Comparison of ENCODE assay signal across 8 cellular contexts in the genomic region with DNA sequence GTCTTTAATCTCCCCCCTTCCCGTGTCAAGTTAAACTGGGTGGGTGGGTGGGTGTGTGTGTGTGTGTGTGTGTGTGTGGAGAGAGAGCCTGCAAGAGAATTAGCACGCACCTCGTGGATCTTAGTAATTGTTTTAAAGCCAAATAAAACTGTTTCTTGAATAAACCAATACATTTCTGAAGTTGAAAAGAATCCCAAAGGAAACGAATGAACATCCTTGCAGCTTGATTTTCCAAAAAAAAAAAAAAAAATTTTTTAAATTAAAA. TPM values are rescaled to one million over a fixed set of nuclear protein-coding genes. Genes with fewer than 3 reads are reported as not detected.
DNase-seq lines count a peak whose midpoint lies in the region; ATAC-seq and TF ChIP-seq lines count a peak whose summit lies in the region.

No MANE protein-coding gene starts in this region.

- H3K27ac ChIP-seq in ectodermal cell (ENCODE audit: insufficient read depth, low read depth, low read length, poor library complexity, severe bottlenecking) (no peak overlapping the region), osteoblast (ENCODE audit: low read depth, low read length) (peak overlapping the region; percentile 44)

- peaks cover under 1% of the 10 kb centered on the region for H4K20me1 ChIP-seq in osteoblast (ENCODE audit: insufficient read depth, low read length)

- H3K79me2 ChIP-seq in osteoblast (ENCODE audit: insufficient read depth, low read length) = peaks cover 37% of the 10 kb centered on the region

- H3K4me2 ChIP-seq in osteoblast (ENCODE audit: insufficient read depth, low read length) = peak overlapping the region; percentile 51

- H3K27me3 ChIP-seq in GM06990 (replicated peaks; ENCODE audit: control insufficient read depth, insufficient read depth, low read length) = no peaks in the 10 kb centered on the region
- no peaks in the 10 kb centered on the region for H3K27me3 ChIP-seq in ectodermal cell (ENCODE audit: control insufficient read depth, insufficient read depth, low read length, poor library complexity, severe bottlenecking)
- no peaks in the 10 kb centered on the region for H3K27me3 ChIP-seq in osteoblast (ENCODE audit: insufficient read depth, low read length)

- no peaks in the 10 kb centered on the region for H3K36me3 ChIP-seq in GM06990 (ENCODE audit: control insufficient read depth, insufficient read depth, low read length)
- H3K36me3 ChIP-seq in ectodermal cell (ENCODE audit: control insufficient read depth, insufficient read depth, low read length) = no peaks in the 10 kb centered on the region
- no peaks in the 10 kb centered on the region for H3K36me3 ChIP-seq in osteoblast (ENCODE audit: insufficient read depth, low read length)

- H3K4me3 ChIP-seq in GM06990 (replicated peaks; ENCODE audit: low read depth, low read length) (peak overlapping the region; percentile 82), NB4 (ENCODE audit: low read depth, low read length) (peak overlapping the region; percentile 72), ectodermal cell (ENCODE audit: insufficient read depth, low read depth, low read length) (peak overlapping the region; percentile 93), osteoblast (ENCODE audit: insufficient read depth, low read length) (peak overlapping the region; percentile 96)

- H3K4me1 ChIP-seq in ectodermal cell (ENCODE audit: control insufficient read depth, insufficient read depth, low read length) = peaks cover 7% of the 10 kb centered on the region
- peaks cover 24% of the 10 kb centered on the region for H3K4me1 ChIP-seq in osteoblast (ENCODE audit: insufficient read depth, low read length)

- ATAC-seq in HG03520 (IDR thresholded peaks at IDR 0.05; ENCODE audit: unreplicated experiment) = no peak

- H3K9me3 ChIP-seq in ectodermal cell (ENCODE audit: control insufficient read depth, low read length) = no peaks in the 10 kb centered on the region
- H3K9me3 ChIP-seq in osteoblast (ENCODE audit: low read depth, low read length) = no peaks in the 10 kb centered on the region

- intact Hi-C loops in head of caudate nucleus (cut with DNase I) = loop anchor here (5.0 to 10.0 kb wide), 2 partner anchors 57 to 96 kb away; partner anchors contain the start of genes PRPH2 and RPL7L1

- WGBS in ectodermal cell, 2 experiments = 0 to 17% methylated on average over 1 to 2 of the region's 4 CpGs

- TF ChIP-seq POLR2A in NB4 (IDR thresholded peaks at IDR 0.05; ENCODE audit: extremely low read depth, insufficient read length) = no peak

- H2AFZ ChIP-seq in osteoblast (ENCODE audit: low read length) = no peak overlapping the region

- no peak for DNase-seq in GM06990 (ENCODE audit: extremely low read depth, insufficient read length)
- DNase-seq in NB4 (ENCODE audit: low read depth) = peak; percentile 41
- DNase-seq in osteoblast (ENCODE audit: insufficient read length, low spot score, missing footprints) = no peak
- DNase-seq in cerebellar nuclear complex (lab: John Stamatoyannopoulos, UW) = no peak
- no peak for DNase-seq in head of caudate nucleus
- DNase-seq in GF-D8 (lab: John Stamatoyannopoulos, UW) = no peak

- no peak for TF ChIP-seq CTCF in GM06990 (IDR thresholded peaks at IDR 0.05; ENCODE audit: insufficient read depth, low read length, poor library complexity, severe bottlenecking)
- no peak for TF ChIP-seq CTCF in NB4 (IDR thresholded peaks at IDR 0.05; ENCODE audit: low read depth, low read length)
- TF ChIP-seq CTCF in osteoblast (IDR thresholded peaks at IDR 0.05; ENCODE audit: extremely low read depth, low read depth, low read length) = no peak

RNA-seq across cellular contexts. Expression of gene BICRAL, which starts 0.4 kb away (rescaled TPM):
- 9.0 TPM for polyA plus RNA-seq in ectodermal cell (2013, experiment 1 of 4)
- polyA plus RNA-seq in ectodermal cell (2013, experiment 2 of 4) = 10.9 TPM
- 6.9 TPM for polyA plus RNA-seq in ectodermal cell (2013, experiment 3 of 4)
- polyA plus RNA-seq in ectodermal cell (2013, experiment 4 of 4) = 8.7 TPM
- total RNA-seq in osteoblast = 9.4 TPM in 2 replicates

RNA-seq across cellular contexts. Expression of gene TBCC, which starts 35.6 kb away (rescaled TPM):
- 28.0 TPM for polyA plus RNA-seq in ectodermal cell (2013, experiment 1 of 4)
- 28.3 TPM for polyA plus RNA-seq in ectodermal cell (2013, experiment 2 of 4)
- polyA plus RNA-seq in ectodermal cell (2013, experiment 3 of 4) = 24.3 TPM
- polyA plus RNA-seq in ectodermal cell (2013, experiment 4 of 4) = 32.2 TPM
- 30.9 and 33.7 TPM in 2 replicates for total RNA-seq in osteoblast

RNA-seq across cellular contexts. Expression of gene PRPH2, which starts 59.1 kb away (rescaled TPM):
- polyA plus RNA-seq in ectodermal cell (2013, experiment 1 of 4) = 0.22 TPM
- polyA plus RNA-seq in ectodermal cell (2013, experiment 2 of 4) = 0.28 TPM
- 0.11 TPM for polyA plus RNA-seq in ectodermal cell (2013, experiment 3 of 4)
- 0.08 TPM for polyA plus RNA-seq in ectodermal cell (2013, experiment 4 of 4)
- total RNA-seq in osteoblast = 3.3 and 3.8 TPM in 2 replicates
